ENCODE assay signal across 8 cellular contexts in genomic region chr22:24424001-24424900, GRCh38. TPM values are rescaled to one million over a fixed set of nuclear protein-coding genes. Genes with fewer than 3 reads are reported as not detected.
A peak's percentile ranks its signal among the peaks of the same experiment; 100 is the strongest.
DNase-seq lines count a peak whose midpoint lies in the region; ATAC-seq and TF ChIP-seq lines count a peak whose summit lies in the region.

No MANE protein-coding gene starts in this region.

- BruUV-seq in MCF 10A (replicated peaks; lab: Mats Ljungman, UMichigan) = no TSS peak

- ATAC-seq in left cardiac atrium = peak; percentile 17 to 20
- ATAC-seq in GM18861 (IDR thresholded peaks at IDR 0.05; ENCODE audit: unreplicated experiment) = no peak

- H3K36me3 Mint-ChIP-seq in MCF 10A (ENCODE audit: insufficient read depth, unreplicated experiment) = no peaks in the 10 kb centered on the region
- H3K36me3 Mint-ChIP-seq in activated T-helper 2 cell treated with anti-CD3 and anti-CD28 coated beads, Interferon-gamma antibody, Interleukin-2, Interleukin-4, amounts not matched to agents 10 μg/mL and 5 μg/mL and 100 μg/mL, durations not matched to agents 14 hours and 24 hours and 36 hours (ENCODE audit: low read depth) = peaks cover 5% of the 10 kb centered on the region

- peak overlapping the region; percentile 47 to 65 (median 58) for H3K4me3 ChIP-seq in breast epithelium
- peak overlapping the region; percentile 14 to 66 (median 61) for H3K4me3 ChIP-seq in skeletal muscle tissue (ENCODE audit: low read length in 3 of 3)

- no peaks in the 10 kb centered on the region for H3K9me3 Mint-ChIP-seq in MCF 10A (ENCODE audit: unreplicated experiment)
- H3K9me3 Mint-ChIP-seq in activated T-helper 2 cell treated with anti-CD3 and anti-CD28 coated beads, Interferon-gamma antibody, Interleukin-2, Interleukin-4, amounts not matched to agents 10 μg/mL and 5 μg/mL and 100 μg/mL, durations not matched to agents 14 hours and 24 hours and 36 hours = no peaks in the 10 kb centered on the region

- H3K9me3 ChIP-seq in breast epithelium (no peaks in the 10 kb centered on the region), skeletal muscle tissue (ENCODE audit: control insufficient read depth in 3 of 3, low read length in 3 of 3) (no peaks in the 10 kb centered on the region)

- H3K27ac ChIP-seq in breast epithelium = no peak overlapping the region
- H3K27ac ChIP-seq in skeletal muscle tissue (ENCODE audit: low read depth, low read length) = peak overlapping the region; percentile 12

- H3K36me3 ChIP-seq in breast epithelium (no peaks in the 10 kb centered on the region), skeletal muscle tissue (ENCODE audit: control insufficient read depth in 3 of 3, insufficient read depth in 3 of 3, low read length in 3 of 3) (no peaks in the 10 kb centered on the region)

- peaks cover 18% of the 10 kb centered on the region for H3K27me3 Mint-ChIP-seq in MCF 10A (ENCODE audit: insufficient read depth, unreplicated experiment)
- H3K27me3 Mint-ChIP-seq in activated T-helper 2 cell treated with anti-CD3 and anti-CD28 coated beads, Interferon-gamma antibody, Interleukin-2, Interleukin-4, amounts not matched to agents 10 μg/mL and 5 μg/mL and 100 μg/mL, durations not matched to agents 14 hours and 24 hours and 36 hours (ENCODE audit: low read depth) = peaks cover 9% of the 10 kb centered on the region

- POLR2A ChIA-PET in MCF 10A (lab: Yijun Ruan, JAX) = no interaction called here

- TF ChIP-seq CTCF in breast epithelium (IDR thresholded peaks at IDR 0.05) (no peak), MCF 10A (IDR thresholded peaks at IDR 0.05; ENCODE audit: unreplicated experiment) (no peak)

- H3K4me3 Mint-ChIP-seq in MCF 10A (ENCODE audit: unreplicated experiment) = no peak overlapping the region
- H3K4me3 Mint-ChIP-seq in activated T-helper 2 cell treated with anti-CD3 and anti-CD28 coated beads, Interferon-gamma antibody, Interleukin-2, Interleukin-4, amounts not matched to agents 10 μg/mL and 5 μg/mL and 100 μg/mL, durations not matched to agents 14 hours and 24 hours and 36 hours (ENCODE audit: low read depth) = peak overlapping the region; percentile 77

- CTCF ChIA-PET in MCF 10A (lab: Yijun Ruan, JAX) = interaction anchor here (0.6 to 5.3 kb wide), 11 partner anchors 9 to 108 kb away, joined by 3 to 42 read pairs (median 4); no protein-coding TSS in a partner anchor

- H3K4me1 ChIP-seq in breast epithelium = peaks cover 0 to 11% of the 10 kb centered on the region in 2 donors
- H3K4me1 ChIP-seq in skeletal muscle tissue (ENCODE audit: control insufficient read depth in 3 of 3, insufficient read depth in 3 of 3, low read length in 3 of 3) = peaks cover 16 to 34% (median 31%) of the 10 kb centered on the region in 3 donors

- TF ChIP-seq POLR2A in breast epithelium (IDR thresholded peaks at IDR 0.05) = no peak

- H3K27me3 ChIP-seq in breast epithelium (peaks cover 0 to 7% of the 10 kb centered on the region in 2 donors), skeletal muscle tissue (ENCODE audit: control insufficient read depth in 3 of 3, insufficient read depth in 3 of 3, low read length in 3 of 3) (peaks cover 0 to 10% (median 10%) of the 10 kb centered on the region in 3 donors)

- DNase-seq in breast epithelium (ENCODE audit: low spot score in 2 of 2) (no peak), MCF 10A (ENCODE audit: unreplicated experiment) (no peak), left cardiac atrium (no peak), SIG-M5 treated with dmso at 0.1 percent for 504 hours (lab: John Stamatoyannopoulos, UW; ENCODE audit: unreplicated experiment) (no peak), RKO (ENCODE audit: low spot score) (no peak)
- no peak for DNase-seq in activated T-helper 2 cell treated with anti-CD3 and anti-CD28 coated beads, Interferon-gamma antibody, Interleukin-2, Interleukin-4, amounts not matched to agents 10 μg/mL and 5 μg/mL and 100 μg/mL, durations not matched to agents 14 hours and 24 hours and 36 hours (ENCODE audit: low spot score)

- intact Hi-C loops in breast epithelium (cut with DNase I; ENCODE audit: low total_unique reads) (no loop called here), MCF 10A (cut with micrococcal nuclease) (loop anchor here (5.0 kb wide), 1 partner anchor 97 kb away; no protein-coding TSS in a partner anchor), left cardiac atrium (cut with DNase I) (loop anchor here (5.0 kb wide), 3 partner anchors 63 to 98 kb away; no protein-coding TSS in a partner anchor)
- intact Hi-C loops in activated T-helper 2 cell treated with anti-CD3 and anti-CD28 coated beads, Interferon-gamma antibody, Interleukin-2, Interleukin-4, amounts not matched to agents 10 μg/mL and 5 μg/mL and 100 μg/mL, durations not matched to agents 14 hours and 24 hours and 36 hours (cut with micrococcal nuclease) = loop anchor here (5.0 kb wide), 1 partner anchor 97 kb away; no protein-coding TSS in a partner anchor

- H3K4me1 Mint-ChIP-seq in MCF 10A (ENCODE audit: insufficient read depth, unreplicated experiment) = peaks cover 6% of the 10 kb centered on the region
- peaks cover 40% of the 10 kb centered on the region for H3K4me1 Mint-ChIP-seq in activated T-helper 2 cell treated with anti-CD3 and anti-CD28 coated beads, Interferon-gamma antibody, Interleukin-2, Interleukin-4, amounts not matched to agents 10 μg/mL and 5 μg/mL and 100 μg/mL, durations not matched to agents 14 hours and 24 hours and 36 hours (ENCODE audit: low read depth)

- peak overlapping the region in 2 of 3 donors; percentile 32 to 69 for H3K9ac ChIP-seq in skeletal muscle tissue (ENCODE audit: low read depth in 1 of 3, low read length in 3 of 3)

- no peak overlapping the region for H3K27ac Mint-ChIP-seq in MCF 10A (ENCODE audit: low read depth, unreplicated experiment)
- no peak overlapping the region for H3K27ac Mint-ChIP-seq in activated T-helper 2 cell treated with anti-CD3 and anti-CD28 coated beads, Interferon-gamma antibody, Interleukin-2, Interleukin-4, amounts not matched to agents 10 μg/mL and 5 μg/mL and 100 μg/mL, durations not matched to agents 14 hours and 24 hours and 36 hours

RNA-seq across cellular contexts. Expression of gene ADORA2A, which starts 3.1 kb away (rescaled TPM):
- total RNA-seq in breast epithelium (1 to 10 TPM; 1.8 to 4.3 (median 3.4) TPM), MCF 10A (2022) (0.96 and 1.4 TPM in 2 replicates), left cardiac atrium (1 to 10 TPM; 4.6 to 6.0 TPM), skeletal muscle tissue (10.4 TPM)
- 20.2 and 23.8 TPM in 2 replicates for total RNA-seq in activated T-helper 2 cell treated with anti-CD3 and anti-CD28 coated beads, Interferon-gamma antibody, Interleukin-2, Interleukin-4, amounts not matched to agents 10 μg/mL and 5 μg/mL and 100 μg/mL, durations not matched to agents 14 hours and 24 hours and 36 hours
